In genomic region chr1:174789399-174789798, GRCh38 we compare ENCODE assay signal across 9 cellular contexts.
DNase-seq lines count a peak whose midpoint lies in the region; ATAC-seq lines count a peak whose summit lies in the region.
"Had no signal": no experiment of that assay in that cellular context is flagged by ENCODE, and none has a peak within 500 bp of the region (broad histone marks: within the 10 kb centered on the region; RNA-seq: fewer than 3 reads in every experiment).

No MANE protein-coding gene starts in this region.

- H2BK120ac ChIP-seq in trophoblast cell (ENCODE audit: insufficient read depth, low read length, poor library complexity), result no peak overlapping the region

- no peak overlapping the region for H4K8ac ChIP-seq in trophoblast cell (ENCODE audit: low read depth, low read length)

- no CpG with 5 or more reads among the region's 1 CpG for WGBS in trophoblast cell (ENCODE audit: extremely low coverage, insufficient coverage, insufficient read length)

- H3K79me2 ChIP-seq in trophoblast cell (ENCODE audit: control insufficient read depth, insufficient read depth, low read length, poor library complexity), result no peaks in the 10 kb centered on the region

- H3K27ac ChIP-seq in trophoblast cell (ENCODE audit: low read depth, low read length), result no peak overlapping the region

- H3K4me3 ChIP-seq in trophoblast cell (ENCODE audit: low read depth, low read length), result no peak overlapping the region

- no peak overlapping the region for H2BK5ac ChIP-seq in trophoblast cell (ENCODE audit: low read depth, low read length, poor library complexity)

- ATAC-seq in GM19467 (IDR thresholded peaks at IDR 0.05; ENCODE audit: unreplicated experiment), result peak; percentile 78
- peak; percentile 71 for ATAC-seq in HG03457 (IDR thresholded peaks at IDR 0.05; ENCODE audit: unreplicated experiment)

- no peaks in the 10 kb centered on the region for H3K79me1 ChIP-seq in trophoblast cell (ENCODE audit: low read length)

- H3K27me3 ChIP-seq in trophoblast cell (ENCODE audit: insufficient read depth, low read length), result no peaks in the 10 kb centered on the region

- H3K23ac ChIP-seq in trophoblast cell (ENCODE audit: low read length), result no peak overlapping the region

- H3K14ac ChIP-seq in trophoblast cell (ENCODE audit: low read length), result no peak overlapping the region

- H4K12ac ChIP-seq in trophoblast cell (ENCODE audit: low read depth, low read length), result no peak overlapping the region

- no peak overlapping the region for H2BK12ac ChIP-seq in trophoblast cell (ENCODE audit: low read length)

- H2AK5ac ChIP-seq in trophoblast cell (ENCODE audit: low read length), result no peak overlapping the region

- DNase-seq in Caki2 (ENCODE audit: low read depth) (peak; percentile 46), epidermal melanocyte (ENCODE audit: insufficient read length, low spot score) (peak; percentile 34), Ammon's horn (ENCODE audit: low spot score) (no peak), NCI-H1105 treated with DMSO at 0.1 percent for 48 hours (lab: John Stamatoyannopoulos, UW) (no peak), trophoblast cell (no peak), COLO829 (ENCODE audit: low spot score) (no peak)
- DNase-seq: naive B cell had no signal

- H2AFZ ChIP-seq in trophoblast cell (ENCODE audit: insufficient read depth, low read length, poor library complexity), result no peak overlapping the region

- in situ Hi-C loops in Caki2 (cut with HindIII; ENCODE audit: low pct_unique_long_range_greater_than_20kb, low sequenced_read_pairs), result loop anchor here (5.0 kb wide), 1 partner anchor 213 kb away; no protein-coding TSS in a partner anchor

- H3K36me3 ChIP-seq in trophoblast cell (ENCODE audit: control insufficient read depth in 1 of 2, insufficient read depth in 2 of 2, low read length in 2 of 2), result no peaks in the 10 kb centered on the region

- no peak overlapping the region for H4K91ac ChIP-seq in trophoblast cell (ENCODE audit: low read depth, low read length)

- H3K9ac ChIP-seq in trophoblast cell (ENCODE audit: low read length), result no peak overlapping the region

- no peak overlapping the region for H3K18ac ChIP-seq in trophoblast cell (ENCODE audit: low read length)

- H3K9me3 ChIP-seq in trophoblast cell (ENCODE audit: insufficient read depth, low read depth, low read length), result no peaks in the 10 kb centered on the region

- H3K4me1 ChIP-seq in trophoblast cell (ENCODE audit: control insufficient read depth in 1 of 2, insufficient read depth in 2 of 2, low read length in 2 of 2), result no peaks in the 10 kb centered on the region

- H3K4me2 ChIP-seq in trophoblast cell (ENCODE audit: low read length), result no peak overlapping the region

- no peak overlapping the region for H3K4ac ChIP-seq in trophoblast cell (ENCODE audit: low read depth, low read length)

Comparison
In these comparisons a context has a peak if more than half of its experiments do, and no peak if none do; other contexts are left out.
1. DNase-seq: peak in Caki2 (single experiment) and epidermal melanocyte (single experiment); none in Ammon's horn (single experiment), NCI-H1105 treated with DMSO at 0.1 percent for 48 hours (single experiment), trophoblast cell (0 of 2) and COLO829 (single experiment).